1 cellular context compared by ENCODE assay signal in the genomic region with DNA sequence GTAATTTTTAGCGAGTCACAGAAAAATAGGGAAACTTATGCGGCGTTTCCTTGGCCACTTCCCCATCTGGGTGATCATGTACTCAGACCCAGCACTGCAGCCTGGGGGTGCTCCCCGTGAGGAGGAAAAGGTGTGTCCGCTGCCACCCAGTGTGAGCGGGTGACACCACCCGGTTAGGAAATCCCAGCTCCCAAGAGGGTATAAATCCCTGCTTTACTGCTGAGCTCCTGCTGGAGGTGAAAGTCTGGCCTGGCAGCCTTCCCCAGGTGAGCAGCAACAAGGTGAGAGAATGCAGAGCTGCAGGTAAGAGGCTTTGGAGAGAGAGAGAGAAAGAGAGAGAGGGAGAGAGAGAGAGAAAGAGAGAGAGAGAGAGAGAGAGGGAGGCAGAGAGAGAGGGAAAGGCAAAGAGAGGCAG.
TF ChIP-seq lines count a peak whose summit lies in the region.

A gene with protein sequence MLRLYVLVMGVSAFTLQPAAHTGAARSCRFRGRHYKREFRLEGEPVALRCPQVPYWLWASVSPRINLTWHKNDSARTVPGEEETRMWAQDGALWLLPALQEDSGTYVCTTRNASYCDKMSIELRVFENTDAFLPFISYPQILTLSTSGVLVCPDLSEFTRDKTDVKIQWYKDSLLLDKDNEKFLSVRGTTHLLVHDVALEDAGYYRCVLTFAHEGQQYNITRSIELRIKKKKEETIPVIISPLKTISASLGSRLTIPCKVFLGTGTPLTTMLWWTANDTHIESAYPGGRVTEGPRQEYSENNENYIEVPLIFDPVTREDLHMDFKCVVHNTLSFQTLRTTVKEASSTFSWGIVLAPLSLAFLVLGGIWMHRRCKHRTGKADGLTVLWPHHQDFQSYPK (plus strand): TSS at position 230 of the 415 bp plus-strand sequence. CDS start 16,616 bp downstream, outside the sequence.

TF ChIP-seq in H1, 55 proteins besides CTCF, POLR2A, EP300 and RAD21:
- TF ChIP-seq GTF2F1 (IDR thresholded peaks at IDR 0.05; ENCODE audit: borderline replicate concordance, low read depth, low read length) (no peak), POU5F1 (IDR thresholded peaks at IDR 0.05; ENCODE audit: low read depth, low read length) (no peak), EZH2 (IDR thresholded peaks at IDR 0.05; ENCODE audit: low read depth, low read length, severe bottlenecking) (no peak), CHD1 (IDR thresholded peaks at IDR 0.05; ENCODE audit: low read depth, low read length) (no peak), RXRA (IDR thresholded peaks at IDR 0.05; ENCODE audit: insufficient read depth, low read depth, low read length) (no peak), PHF8 (conservative IDR thresholded peaks at IDR 0.05; ENCODE audit: low read depth, low read length) (no peak), BCL11A (IDR thresholded peaks at IDR 0.05; ENCODE audit: low read depth in 2 of 2, low read length in 2 of 2) (no peak), TEAD4 (IDR thresholded peaks at IDR 0.05; ENCODE audit: low read depth, low read length) (no peak)
